Comparison of ENCODE assay signal across 1 cellular context in genomic region chr17:8630227-8630801, GRCh38.
TF ChIP-seq lines count a peak whose summit lies in the region.

Gene MYH10, minus strand, starts transcription at chr17:8630725. Its CDS starts 7,479 bp downstream, at chr17:8623246.

TF ChIP-seq in IMR-90, 13 proteins besides CTCF, POLR2A, EP300 and RAD21 (continued from another document):
- TF ChIP-seq BHLHE40 (IDR thresholded peaks at IDR 0.05; ENCODE audit: low read depth, low read length) (no peak), RCOR1 (IDR thresholded peaks at IDR 0.05; ENCODE audit: insufficient replicate concordance, low read length) (no peak), MAZ (IDR thresholded peaks at IDR 0.05; ENCODE audit: borderline replicate concordance, low read depth, low read length) (no peak), MXI1 (IDR thresholded peaks at IDR 0.05; ENCODE audit: borderline replicate concordance, low read depth, low read length) (no peak), MAFK (IDR thresholded peaks at IDR 0.05; ENCODE audit: low read depth, low read length) (no peak)
